In genomic region chr1:42962641-42963377, GRCh38 we compare ENCODE assay signal across 1 cellular context.
TF ChIP-seq lines count a peak whose summit lies in the region.

No MANE protein-coding gene starts in this region.

TF ChIP-seq in HepG2, 621 proteins besides CTCF, POLR2A, EP300 and RAD21 (continued from another document and continues in another):
- TF ChIP-seq TP53 (CRISPR knock-in tag; conservative IDR thresholded peaks at IDR 0.05) = no peak
- no peak for TF ChIP-seq SRSF1 (optimal IDR thresholded peaks at IDR 0.05; ENCODE audit: low read depth, low read length)
- no peak for TF ChIP-seq ZNF782 (CRISPR knock-in tag; IDR thresholded peaks at IDR 0.05; ENCODE audit: borderline replicate concordance)
- TF ChIP-seq PBX2 (CRISPR knock-in tag; IDR thresholded peaks at IDR 0.05) = no peak
- TF ChIP-seq RARG (CRISPR knock-in tag; IDR thresholded peaks at IDR 0.05; ENCODE audit: low read depth) = no peak
- peak; percentile 76; the same call in 1 of the 2 replicates for TF ChIP-seq SRF (IDR thresholded peaks at IDR 0.05; ENCODE audit: low read depth, low read length)
- TF ChIP-seq MLX (CRISPR knock-in tag; IDR thresholded peaks at IDR 0.05) = peak; percentile 18; the same call in 1 of the 2 replicates
- TF ChIP-seq ZNF646 (CRISPR knock-in tag; IDR thresholded peaks at IDR 0.05) = 0 out of 2 replicates have a peak, but pooled peaks have one; percentile 22
- TF ChIP-seq, protein P1, sequence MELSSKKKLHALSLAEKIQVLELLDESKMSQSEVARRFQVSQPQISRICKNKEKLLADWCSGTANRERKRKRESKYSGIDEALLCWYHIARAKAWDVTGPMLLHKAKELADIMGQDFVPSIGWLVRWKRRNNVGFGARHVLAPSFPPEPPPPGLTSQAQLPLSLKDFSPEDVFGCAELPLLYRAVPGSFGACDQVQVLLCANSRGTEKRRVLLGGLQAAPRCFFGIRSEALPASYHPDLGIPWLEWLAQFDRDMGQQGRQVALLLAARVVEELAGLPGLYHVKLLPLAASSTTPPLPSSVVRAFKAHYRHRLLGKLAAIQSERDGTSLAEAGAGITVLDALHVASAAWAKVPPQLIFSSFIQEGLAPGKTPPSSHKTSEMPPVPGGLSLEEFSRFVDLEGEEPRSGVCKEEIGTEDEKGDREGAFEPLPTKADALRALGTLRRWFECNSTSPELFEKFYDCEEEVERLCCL (CRISPR knock-in tag; IDR thresholded peaks at IDR 0.05; ENCODE audit: borderline replicate concordance) = no peak
- TF ChIP-seq NFE2L1 (CRISPR knock-in tag; IDR thresholded peaks at IDR 0.05; ENCODE audit: borderline replicate concordance) = no peak
- TF ChIP-seq ZBED4 (CRISPR knock-in tag; IDR thresholded peaks at IDR 0.05; ENCODE audit: borderline replicate concordance) = no peak
- 0 out of 2 replicates have a peak, but pooled peaks have one; percentile 18 for TF ChIP-seq FOSL2 (CRISPR knock-in tag; IDR thresholded peaks at IDR 0.05)
- TF ChIP-seq ZNF407 (CRISPR knock-in tag; IDR thresholded peaks at IDR 0.05; ENCODE audit: not compliant biosample characterization) = no peak
- peak; percentile 11; the same call in 1 of the 2 replicates for TF ChIP-seq SOX5 (CRISPR knock-in tag; IDR thresholded peaks at IDR 0.05; ENCODE audit: borderline replicate concordance)
- no peak for TF ChIP-seq TOPORS (CRISPR knock-in tag; IDR thresholded peaks at IDR 0.05)
- TF ChIP-seq MAFK (conservative IDR thresholded peaks at IDR 0.05 in 1 of 2, IDR thresholded peaks at IDR 0.05 in 1 of 2; ENCODE audit: low read length in 2 of 2) = peak; percentile 100
- TF ChIP-seq ZSCAN30 (CRISPR knock-in tag; IDR thresholded peaks at IDR 0.05) = no peak
- TF ChIP-seq, protein P2, sequence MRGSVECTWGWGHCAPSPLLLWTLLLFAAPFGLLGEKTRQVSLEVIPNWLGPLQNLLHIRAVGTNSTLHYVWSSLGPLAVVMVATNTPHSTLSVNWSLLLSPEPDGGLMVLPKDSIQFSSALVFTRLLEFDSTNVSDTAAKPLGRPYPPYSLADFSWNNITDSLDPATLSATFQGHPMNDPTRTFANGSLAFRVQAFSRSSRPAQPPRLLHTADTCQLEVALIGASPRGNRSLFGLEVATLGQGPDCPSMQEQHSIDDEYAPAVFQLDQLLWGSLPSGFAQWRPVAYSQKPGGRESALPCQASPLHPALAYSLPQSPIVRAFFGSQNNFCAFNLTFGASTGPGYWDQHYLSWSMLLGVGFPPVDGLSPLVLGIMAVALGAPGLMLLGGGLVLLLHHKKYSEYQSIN (CRISPR knock-in tag; IDR thresholded peaks at IDR 0.05; ENCODE audit: borderline replicate concordance) = no peak
- TF ChIP-seq ZNF569 (CRISPR knock-in tag; IDR thresholded peaks at IDR 0.05; ENCODE audit: borderline replicate concordance) = no peak
- TF ChIP-seq FOXP1 (IDR thresholded peaks at IDR 0.05) = no peak
- TF ChIP-seq FOXP1 (CRISPR knock-in tag; IDR thresholded peaks at IDR 0.05) = peak; percentile 29; the same call in 1 of the 2 replicates
- TF ChIP-seq ZNF253 (CRISPR knock-in tag; IDR thresholded peaks at IDR 0.05; ENCODE audit: borderline replicate concordance) = no peak
- TF ChIP-seq, protein P3, sequence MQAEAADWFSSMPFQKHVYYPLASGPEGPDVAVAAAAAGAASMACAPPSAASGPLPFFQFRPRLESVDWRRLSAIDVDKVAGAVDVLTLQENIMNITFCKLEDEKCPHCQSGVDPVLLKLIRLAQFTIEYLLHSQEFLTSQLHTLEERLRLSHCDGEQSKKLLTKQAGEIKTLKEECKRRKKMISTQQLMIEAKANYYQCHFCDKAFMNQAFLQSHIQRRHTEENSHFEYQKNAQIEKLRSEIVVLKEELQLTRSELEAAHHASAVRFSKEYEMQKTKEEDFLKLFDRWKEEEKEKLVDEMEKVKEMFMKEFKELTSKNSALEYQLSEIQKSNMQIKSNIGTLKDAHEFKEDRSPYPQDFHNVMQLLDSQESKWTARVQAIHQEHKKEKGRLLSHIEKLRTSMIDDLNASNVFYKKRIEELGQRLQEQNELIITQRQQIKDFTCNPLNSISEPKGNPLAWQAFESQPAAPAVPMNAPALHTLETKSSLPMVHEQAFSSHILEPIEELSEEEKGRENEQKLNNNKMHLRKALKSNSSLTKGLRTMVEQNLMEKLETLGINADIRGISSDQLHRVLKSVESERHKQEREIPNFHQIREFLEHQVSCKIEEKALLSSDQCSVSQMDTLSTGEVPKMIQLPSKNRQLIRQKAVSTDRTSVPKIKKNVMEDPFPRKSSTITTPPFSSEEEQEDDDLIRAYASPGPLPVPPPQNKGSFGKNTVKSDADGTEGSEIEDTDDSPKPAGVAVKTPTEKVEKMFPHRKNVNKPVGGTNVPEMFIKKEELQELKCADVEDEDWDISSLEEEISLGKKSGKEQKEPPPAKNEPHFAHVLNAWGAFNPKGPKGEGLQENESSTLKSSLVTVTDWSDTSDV (CRISPR knock-in tag; IDR thresholded peaks at IDR 0.05) = no peak
- TF ChIP-seq MAZ (IDR thresholded peaks at IDR 0.05; ENCODE audit: borderline replicate concordance, low read depth, low read length) = no peak
- TF ChIP-seq MAZ (CRISPR knock-in tag; IDR thresholded peaks at IDR 0.05; ENCODE audit: low read depth) = 0 out of 2 replicates have a peak, but pooled peaks have one; percentile 6
